In the genomic region with DNA sequence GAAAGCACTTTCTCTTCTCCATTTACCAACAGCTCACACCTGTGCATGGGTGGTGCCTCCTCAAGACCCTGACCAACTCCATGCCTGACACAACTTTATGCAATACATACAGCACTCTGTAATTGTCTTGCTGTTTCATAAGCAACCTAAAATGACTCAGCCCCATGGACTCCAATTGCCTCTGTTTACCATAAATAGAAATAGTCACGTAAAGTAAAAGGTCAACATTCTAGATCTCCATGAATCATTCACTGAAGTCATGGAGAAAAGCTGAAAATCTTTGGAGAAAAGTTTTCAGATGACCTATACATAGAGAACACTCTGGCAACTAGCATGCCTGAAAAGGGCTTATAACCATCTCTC, we compare ENCODE assay signal across 10 cellular contexts.
DNase-seq lines count a peak whose midpoint lies in the region; ATAC-seq and TF ChIP-seq lines count a peak whose summit lies in the region.
"Had no signal": no experiment of that assay in that cellular context is flagged by ENCODE, and none has a peak within 500 bp of the region (broad histone marks: within the 10 kb centered on the region; RNA-seq: fewer than 3 reads in every experiment).

No MANE protein-coding gene starts in this region.

- H3K27me3 ChIP-seq in PC-9 (ENCODE audit: insufficient read depth, low read depth): no peaks in the 10 kb centered on the region
- H3K27me3 ChIP-seq in rectal smooth muscle tissue (ENCODE audit: control insufficient read depth, insufficient read depth, low read length): no peaks in the 10 kb centered on the region
- no peaks in the 10 kb centered on the region for H3K27me3 ChIP-seq in naive thymus-derived CD4-positive, alpha-beta T cell (ENCODE audit: control insufficient read depth in 2 of 2, insufficient read depth in 2 of 2, low read length in 2 of 2)
- H3K27me3 ChIP-seq: body of pancreas had no signal

- H3K9ac ChIP-seq in rectal smooth muscle tissue (ENCODE audit: low read length): no peak overlapping the region
- H3K9ac ChIP-seq: KMS-11 had no signal

- H3K9me3 ChIP-seq in PC-9 (ENCODE audit: insufficient read depth, low read depth): no peaks in the 10 kb centered on the region
- no peaks in the 10 kb centered on the region for H3K9me3 ChIP-seq in naive thymus-derived CD4-positive, alpha-beta T cell (ENCODE audit: control insufficient read depth in 2 of 3, low read length in 3 of 3)
- H3K9me3 ChIP-seq: body of pancreas had no signal

- no peak for TF ChIP-seq CTCF in PC-9 (conservative IDR thresholded peaks at IDR 0.05)

- H3K27ac Mint-ChIP-seq in naive thymus-derived CD4-positive, alpha-beta T cell: no peak overlapping the region

- no peak overlapping the region for H3K4me3 Mint-ChIP-seq in naive thymus-derived CD4-positive, alpha-beta T cell

- peaks cover 21 to 42% (median 24%) of the 10 kb centered on the region in 5 donors for H3K36me3 Mint-ChIP-seq in naive thymus-derived CD4-positive, alpha-beta T cell

- peak overlapping the region; percentile 97 for H3K27ac ChIP-seq in PC-9
- peak overlapping the region; percentile 65 for H3K27ac ChIP-seq in rectal smooth muscle tissue (ENCODE audit: low read depth, low read length)
- H3K27ac ChIP-seq in naive thymus-derived CD4-positive, alpha-beta T cell (ENCODE audit: low read depth, low read length): no peak overlapping the region
- H3K27ac ChIP-seq: body of pancreas, KMS-11 had no signal

- peak; percentile 58 for DNase-seq in GM03348 (ENCODE audit: low spot score)
- peak in 1 of 2 experiments; percentile 81 for DNase-seq in PC-9
- peak; percentile 91 for DNase-seq in fibroblast of gingiva (ENCODE audit: low read depth)
- DNase-seq in posterior vena cava (ENCODE audit: low spot score): no peak
- no peak for DNase-seq in naive thymus-derived CD4-positive, alpha-beta T cell
- DNase-seq in NCI-H2081 treated with DMSO at 0.1 percent for 48 hours (lab: John Stamatoyannopoulos, UW): no peak
- DNase-seq: body of pancreas had no signal

- ATAC-seq in HG02973 (IDR thresholded peaks at IDR 0.05; ENCODE audit: unreplicated experiment): no peak
- ATAC-seq in naive thymus-derived CD4-positive, alpha-beta T cell: no peak
- ATAC-seq: body of pancreas had no signal

- H3K36me3 ChIP-seq in PC-9 (ENCODE audit: low read depth) (no peaks in the 10 kb centered on the region; the same call in 1 of the 2 replicates), rectal smooth muscle tissue (ENCODE audit: control insufficient read depth, insufficient read depth, low read length) (no peaks in the 10 kb centered on the region)
- H3K36me3 ChIP-seq in naive thymus-derived CD4-positive, alpha-beta T cell (ENCODE audit: control insufficient read depth in 2 of 3, insufficient read depth in 3 of 3, low read length in 3 of 3): peaks cover 0 to 18% (median 0%) of the 10 kb centered on the region in 3 experiments

- no TSS peak for BruUV-seq in PC-9 (replicated peaks; lab: Mats Ljungman, UMichigan)

- no peaks in the 10 kb centered on the region for H3K27me3 Mint-ChIP-seq in naive thymus-derived CD4-positive, alpha-beta T cell

- no peaks in the 10 kb centered on the region for H3K9me2 ChIP-seq in PC-9 (ENCODE audit: insufficient read depth)

- intact Hi-C loops in PC-9 (cut with micrococcal nuclease; ENCODE audit: unreplicated experiment) (no loop called here), posterior vena cava (cut with DNase I) (loop anchor here in 1 of 2 donors (5.0 kb wide), 1 partner anchor 1758 kb away; no protein-coding TSS in a partner anchor)
- intact Hi-C loops in naive thymus-derived CD4-positive, alpha-beta T cell (cut with micrococcal nuclease): no loop called here

- peaks cover 23% of the 10 kb centered on the region for H3F3A ChIP-seq in PC-9 (ENCODE audit: insufficient read depth, low read depth)

- H3K9me3 Mint-ChIP-seq in naive thymus-derived CD4-positive, alpha-beta T cell: peaks cover 0 to 2% (median 0%) of the 10 kb centered on the region in 11 donors

- CTCF ChIA-PET in PC-9 (lab: Charles Lee): no interaction called here
- CTCF ChIA-PET in naive thymus-derived CD4-positive, alpha-beta T cell (lab: Charles Lee): no interaction called here

- H3K4me3 ChIP-seq in PC-9 (0 out of 2 replicates have a peak overlapping the region, but pooled peaks have one; percentile 22), rectal smooth muscle tissue (ENCODE audit: low read length) (no peak overlapping the region)
- H3K4me3 ChIP-seq in naive thymus-derived CD4-positive, alpha-beta T cell (ENCODE audit: low read length): no peak overlapping the region
- H3K4me3 ChIP-seq: body of pancreas had no signal

- H3K4me1 Mint-ChIP-seq in naive thymus-derived CD4-positive, alpha-beta T cell: peaks cover 5 to 20% (median 8%) of the 10 kb centered on the region in 7 donors

- H3K4me1 ChIP-seq in PC-9 (replicated peaks; ENCODE audit: insufficient read depth) (peaks cover 51% of the 10 kb centered on the region), rectal smooth muscle tissue (ENCODE audit: control insufficient read depth, insufficient read depth, low read length) (peaks cover 27% of the 10 kb centered on the region)
- H3K4me1 ChIP-seq in naive thymus-derived CD4-positive, alpha-beta T cell (ENCODE audit: control insufficient read depth in 2 of 2, insufficient read depth in 2 of 2, low read length in 2 of 2): no peaks in the 10 kb centered on the region
- H3K4me1 ChIP-seq: body of pancreas had no signal

- peak overlapping the region; percentile 61 for H3K4me2 ChIP-seq in PC-9
- H3K4me2 ChIP-seq: KMS-11 had no signal

- no peaks in the 10 kb centered on the region for H4K20me1 ChIP-seq in PC-9 (ENCODE audit: insufficient read depth)

- POLR2A ChIA-PET in PC-9 (lab: Charles Lee; ENCODE audit: unreplicated experiment): no interaction called here
- POLR2A ChIA-PET in naive thymus-derived CD4-positive, alpha-beta T cell (lab: Charles Lee): no interaction called here

- H2AFZ ChIP-seq in PC-9: no peak overlapping the region

- H3K79me2 ChIP-seq in PC-9 (ENCODE audit: low read depth): no peaks in the 10 kb centered on the region

Comparison
In these comparisons a context has a peak if more than half of its experiments do, and no peak if none do; other contexts are left out.
1. DNase-seq: peak in GM03348 (single experiment) and fibroblast of gingiva (single experiment); none in posterior vena cava (single experiment), naive thymus-derived CD4-positive, alpha-beta T cell (0 of 9) and NCI-H2081 treated with DMSO at 0.1 percent for 48 hours (single experiment).